In the genomic region with DNA sequence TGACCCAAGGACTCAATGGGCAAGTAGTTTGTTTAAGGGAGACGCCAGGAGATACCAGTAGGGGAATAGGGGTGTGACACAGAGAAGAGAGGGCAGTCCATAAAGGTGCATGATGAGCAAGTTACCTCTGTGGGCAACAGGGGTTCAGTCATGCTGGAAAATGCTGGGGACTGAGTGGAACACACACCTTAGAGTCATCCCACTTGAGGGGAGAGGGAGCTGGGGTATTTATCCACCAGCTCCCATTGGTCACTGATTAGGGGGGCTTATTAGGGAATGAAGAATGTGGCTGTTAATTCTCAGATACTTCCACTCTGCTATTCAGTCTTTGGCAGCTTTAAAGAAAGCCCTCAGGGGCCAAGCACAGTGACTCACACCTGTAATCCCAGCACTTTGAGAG, we compare ENCODE assay signal across 7 cellular contexts.
"Had no signal": no experiment of that assay in that cellular context is flagged by ENCODE, and none has a peak within 500 bp of the region (broad histone marks: within the 10 kb centered on the region; RNA-seq: fewer than 3 reads in every experiment).

No MANE protein-coding gene starts in this region.

- H3K4me3 ChIP-seq: K562 had no signal

- H3K27ac ChIP-seq: HL-60 had no signal

- ATAC-seq: HepG2, K562 had no signal

- H3K27ac Mint-ChIP-seq: IgD-negative memory B cell had no signal

- DNase-seq: IMR-90, KBM-7, KG1 had no signal

- H3K4me1 Mint-ChIP-seq: IgD-negative memory B cell had no signal

- H3K4me3 Mint-ChIP-seq: IgD-negative memory B cell had no signal
